11 cellular contexts compared by ENCODE assay signal in genomic region chr16:58678716-58679115, GRCh38. TPM values are rescaled to one million over a fixed set of nuclear protein-coding genes. Genes with fewer than 3 reads are reported as not detected.
DNase-seq lines count a peak whose midpoint lies in the region; ATAC-seq and TF ChIP-seq lines count a peak whose summit lies in the region.
"Had no signal": no experiment of that assay in that cellular context is flagged by ENCODE, and none has a peak within 500 bp of the region (broad histone marks: within the 10 kb centered on the region; RNA-seq: fewer than 3 reads in every experiment).

No MANE protein-coding gene starts in this region.

- peaks cover 3% of the 10 kb centered on the region; the same call in 2 of the 3 replicates for H3K4me1 Mint-ChIP-seq in GM23338
- peaks cover 12% of the 10 kb centered on the region for H3K4me1 Mint-ChIP-seq in CD8-positive, alpha-beta T cell (ENCODE audit: low read depth)

- POLR2A ChIA-PET in CD8-positive, alpha-beta T cell (lab: Charles Lee) = no interaction called here

- H3K27ac ChIP-seq in GM23338 (ENCODE audit: low read depth) = no peak overlapping the region
- no peak overlapping the region for H3K27ac ChIP-seq in CD8-positive, alpha-beta T cell (ENCODE audit: low read depth, low read length)

- H3K27me3 Mint-ChIP-seq in GM23338 (ENCODE audit: insufficient read depth, low read depth, poor library complexity) = peaks cover 2% of the 10 kb centered on the region
- no peaks in the 10 kb centered on the region for H3K27me3 Mint-ChIP-seq in CD8-positive, alpha-beta T cell (ENCODE audit: low read depth)
- H3K27me3 Mint-ChIP-seq: IgD-negative memory B cell had no signal

- no peak for ATAC-seq in GM23338
- ATAC-seq in CD8-positive, alpha-beta T cell = no peak
- ATAC-seq in HG03025 (IDR thresholded peaks at IDR 0.05; ENCODE audit: low FRiP score, unreplicated experiment) = no peak

- no peaks in the 10 kb centered on the region; the same call in 1 of the 2 replicates for H3K36me3 ChIP-seq in GM23338 (ENCODE audit: insufficient read depth)
- H3K36me3 ChIP-seq in CD8-positive, alpha-beta T cell (ENCODE audit: insufficient read depth, low read length) = no peaks in the 10 kb centered on the region

- H3K9me3 Mint-ChIP-seq in GM23338 = no peaks in the 10 kb centered on the region; the same call in 2 of the 3 replicates
- no peaks in the 10 kb centered on the region for H3K9me3 Mint-ChIP-seq in CD8-positive, alpha-beta T cell
- H3K9me3 Mint-ChIP-seq: IgD-negative memory B cell had no signal

- peaks cover 9% of the 10 kb centered on the region for H3K79me2 ChIP-seq in GM23338 (replicated peaks; ENCODE audit: insufficient read depth)

- no peak overlapping the region for H3K27ac Mint-ChIP-seq in GM23338
- no peak overlapping the region for H3K27ac Mint-ChIP-seq in CD8-positive, alpha-beta T cell
- H3K27ac Mint-ChIP-seq: IgD-negative memory B cell had no signal

- DNase-seq in AG09319 (ENCODE audit: extremely low read depth, low read depth) (peak; percentile 10), HT1080 (ENCODE audit: low read depth) (peak; percentile 35), astrocyte of the hippocampus (ENCODE audit: low read depth, low spot score) (peak; percentile 64), kidney tubule cell (ENCODE audit: low spot score) (peak; percentile 51), GM23338 (ENCODE audit: low spot score) (no peak), SHP77 (lab: John Stamatoyannopoulos, UW) (no peak)
- DNase-seq in CD8-positive, alpha-beta T cell = no peak
- DNase-seq: mesenchymal stem cell, T-helper 1 cell had no signal

- H4K20me1 ChIP-seq in GM23338 (replicated peaks; ENCODE audit: insufficient read depth) = peaks cover 4% of the 10 kb centered on the region; the same call in 1 of the 2 replicates

- H3F3A ChIP-seq in GM23338 (replicated peaks; ENCODE audit: low read depth) = no peaks in the 10 kb centered on the region

- H3K27me3 ChIP-seq in GM23338 (ENCODE audit: insufficient read depth) = no peaks in the 10 kb centered on the region
- no peaks in the 10 kb centered on the region for H3K27me3 ChIP-seq in CD8-positive, alpha-beta T cell (ENCODE audit: insufficient read depth, low read length)

- no peaks in the 10 kb centered on the region for H3K9me3 ChIP-seq in CD8-positive, alpha-beta T cell (ENCODE audit: low read length)

- H3K9me2 ChIP-seq in GM23338 (ENCODE audit: insufficient read depth) = no peaks in the 10 kb centered on the region

- no peak overlapping the region for H3K4me3 Mint-ChIP-seq in GM23338
- no peak overlapping the region for H3K4me3 Mint-ChIP-seq in CD8-positive, alpha-beta T cell
- H3K4me3 Mint-ChIP-seq: IgD-negative memory B cell had no signal

- intact Hi-C loops in CD8-positive, alpha-beta T cell (cut with DNase I, micrococcal nuclease) = no loop called here

- H3K4me2 ChIP-seq in GM23338 = no peak overlapping the region

- CTCF ChIA-PET in CD8-positive, alpha-beta T cell (lab: Charles Lee) = no interaction called here

- no peak overlapping the region for H2AFZ ChIP-seq in GM23338

- peak; percentile 21; the same call in 1 of the 2 replicates for TF ChIP-seq CTCF in AG09319 (IDR thresholded peaks at IDR 0.05; ENCODE audit: low read depth, low read length)
- TF ChIP-seq CTCF in GM23338 (conservative IDR thresholded peaks at IDR 0.05; ENCODE audit: low read depth in 2 of 2) = peak in 1 of 2 experiments; percentile 19; a peak in 1 of 4 replicates
- no peak for TF ChIP-seq CTCF in CD8-positive, alpha-beta T cell (IDR thresholded peaks at IDR 0.05)

- peaks cover 1% of the 10 kb centered on the region; the same call in 1 of the 2 replicates for H3K4me1 ChIP-seq in GM23338 (ENCODE audit: insufficient read depth)
- H3K4me1 ChIP-seq in CD8-positive, alpha-beta T cell (ENCODE audit: insufficient read depth, low read length) = peaks cover 7% of the 10 kb centered on the region

- H3K36me3 Mint-ChIP-seq in GM23338 (ENCODE audit: low read depth) = peaks cover 18% of the 10 kb centered on the region
- H3K36me3 Mint-ChIP-seq in CD8-positive, alpha-beta T cell = peaks cover 32% of the 10 kb centered on the region

- H3K4me3 ChIP-seq in GM23338 = no peak overlapping the region
- H3K4me3 ChIP-seq in CD8-positive, alpha-beta T cell (ENCODE audit: low read depth, low read length) = no peak overlapping the region

TF ChIP-seq in GM23338, 12 proteins besides CTCF, POLR2A, EP300 and RAD21 (continues in another document):
- TF ChIP-seq POLR2AphosphoS5 (IDR thresholded peaks at IDR 0.05; ENCODE audit: low read depth) (no peak), ZNF331 (CRISPR knock-in tag; IDR thresholded peaks at IDR 0.05; ENCODE audit: low read depth) (no peak), ZNF114 (CRISPR knock-in tag; IDR thresholded peaks at IDR 0.05) (no peak), EZH2 (IDR thresholded peaks at IDR 0.05; ENCODE audit: low read depth, unreplicated experiment) (no peak), CREB1 (CRISPR knock-in tag; IDR thresholded peaks at IDR 0.05; ENCODE audit: low read depth) (no peak), JUNB (IDR thresholded peaks at IDR 0.05; ENCODE audit: unreplicated experiment) (no peak), ETS1 (IDR thresholded peaks at IDR 0.05) (no peak)

RNA-seq across cellular contexts. Expression of gene SLC38A7, which starts 5.9 kb away (rescaled TPM):
- 8.0 and 10.8 TPM in 2 replicates for total RNA-seq in HT1080 (2014; rRNA removed; shearing (Covaris generic))
- 5.9 and 7.6 TPM in 2 replicates for polyA plus RNA-seq in HT1080 (2015; cell fraction: cytosol; rRNA removed)
- polyA plus RNA-seq in HT1080 (2015; cell fraction: nucleus; rRNA removed) = 20.2 and 21.1 TPM in 2 replicates
- total RNA-seq in GM23338 (2014; rRNA removed; shearing (Covaris generic)) = 22.9 and 27.8 TPM in 2 replicates
- polyA plus RNA-seq in GM23338 (2016; fragmentation: Nextera tagmentation; extraction: Ambion mirVana) = 13.6 and 13.9 TPM in 2 replicates
- 1 to 10 TPM; 3.7 to 4.6 TPM for total RNA-seq in CD8-positive, alpha-beta T cell

RNA-seq across cellular contexts. Expression of gene CNOT1, which starts 49.1 kb away (rescaled TPM):
- total RNA-seq in HT1080 (2014; rRNA removed; shearing (Covaris generic)) = 136 and 153 TPM in 2 replicates
- polyA plus RNA-seq in HT1080 (2015; cell fraction: cytosol; rRNA removed) = 100 and 107 TPM in 2 replicates
- polyA plus RNA-seq in HT1080 (2015; cell fraction: nucleus; rRNA removed) = 138 and 139 TPM in 2 replicates
- total RNA-seq in GM23338 (2014; rRNA removed; shearing (Covaris generic)) = 298 and 319 TPM in 2 replicates
- 46.4 and 59.2 TPM in 2 replicates for polyA plus RNA-seq in GM23338 (2016; fragmentation: Nextera tagmentation; extraction: Ambion mirVana)
- 100 to 1,000 TPM; 165 to 177 TPM for total RNA-seq in CD8-positive, alpha-beta T cell

RNA-seq across cellular contexts. Expression of gene GOT2, which starts 55.4 kb away (rescaled TPM):
- 105 and 142 TPM in 2 replicates for total RNA-seq in HT1080 (2014; rRNA removed; shearing (Covaris generic))
- polyA plus RNA-seq in HT1080 (2015; cell fraction: cytosol; rRNA removed) = 126 and 147 TPM in 2 replicates
- polyA plus RNA-seq in HT1080 (2015; cell fraction: nucleus; rRNA removed) = 170 and 174 TPM in 2 replicates
- 177 and 205 TPM in 2 replicates for total RNA-seq in GM23338 (2014; rRNA removed; shearing (Covaris generic))
- 130 and 133 TPM in 2 replicates for polyA plus RNA-seq in GM23338 (2016; fragmentation: Nextera tagmentation; extraction: Ambion mirVana)
- total RNA-seq in CD8-positive, alpha-beta T cell = 10 to 100 TPM; 14.0 to 15.2 TPM

Comparison
In these comparisons a context has a peak if more than half of its experiments do, and no peak if none do; other contexts are left out.
1. DNase-seq: peak in AG09319 (single experiment), HT1080 (single experiment), astrocyte of the hippocampus (single experiment) and kidney tubule cell (single experiment); none in GM23338 (single experiment), CD8-positive, alpha-beta T cell (0 of 7) and SHP77 (0 of 2).